In the genomic region with DNA sequence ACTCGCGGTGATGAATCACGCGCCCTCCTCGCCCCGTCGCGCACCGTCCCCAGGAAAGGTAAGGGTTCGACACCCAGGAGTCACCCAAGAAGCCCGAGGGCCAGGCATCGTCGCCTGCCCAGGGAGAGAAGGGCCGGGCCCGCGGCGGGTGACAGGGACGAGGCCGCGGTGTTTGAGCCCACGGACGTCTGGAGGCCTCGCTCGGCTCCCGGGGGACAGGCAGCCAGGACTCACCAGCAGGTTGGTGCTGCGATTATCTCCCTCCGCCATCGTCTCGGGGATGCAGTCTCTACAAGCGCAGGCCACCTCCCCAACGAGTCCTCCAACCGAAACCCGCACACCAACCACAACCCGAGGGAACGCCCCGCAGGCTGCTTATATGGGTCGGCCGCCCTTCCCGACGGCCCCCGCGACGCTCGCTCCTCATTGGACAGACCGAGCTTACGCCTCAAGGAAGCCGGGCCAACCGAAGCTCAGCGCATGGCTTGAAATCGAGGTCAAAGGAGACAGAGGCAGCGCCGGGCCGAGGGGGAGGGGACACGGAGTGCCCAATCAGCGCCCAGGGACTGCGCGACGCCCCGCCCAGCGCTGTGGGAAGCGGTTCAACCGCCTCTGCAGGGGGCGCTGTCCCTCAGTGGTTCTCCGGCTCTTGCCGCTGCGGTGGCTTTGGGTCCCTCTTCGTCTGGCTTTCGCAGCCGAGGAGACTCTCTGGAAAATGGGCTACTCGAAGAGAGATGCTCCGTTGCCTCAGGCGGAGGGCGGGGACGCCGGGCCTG, we compare ENCODE assay signal across 8 cellular contexts. TPM values are rescaled to one million over a fixed set of nuclear protein-coding genes. Genes with fewer than 3 reads are reported as not detected.
DNase-seq lines count a peak whose midpoint lies in the region; ATAC-seq and TF ChIP-seq lines count a peak whose summit lies in the region.

Gene ARL6IP1, minus strand, starts transcription at position 353 of the 776 bp plus-strand sequence. Its CDS starts 83 bp downstream, at position 270.

- peak; percentile 91 to 98 (median 95) for TF ChIP-seq CTCF in ascending aorta (IDR thresholded peaks at IDR 0.05)

- intact Hi-C loops in T-helper 2 cell treated with Interferon-gamma antibody and Interleukin-4, amounts not matched to agents 100 ng/mL and 5 ng/mL, for 36 hours (cut with micrococcal nuclease): loop anchor here (1.0 to 10.0 kb wide), 6 partner anchors 11 to 266 kb away; partner anchors contain the start of genes COQ7, RPS15A and SMG1
- intact Hi-C loops in ascending aorta (cut with DNase I) (loop anchor here (1.0 to 10.0 kb wide), 7 partner anchors 11 to 753 kb away; partner anchors contain the start of genes CCP110, COQ7, GDE1 and RPS15A), right cardiac atrium (cut with DNase I) (loop anchor here in 1 of 4 donors (10.0 kb wide), 1 partner anchor 263 kb away; the partner anchor contains the start of gene COQ7), aorta (cut with DNase I) (loop anchor here in 1 of 2 donors (5.0 to 10.0 kb wide), 2 partner anchors 53 to 266 kb away; partner anchors contain the start of gene COQ7)

- peak within 1 kb of the TSS; percentile 86 to 97 for H3K4me3 ChIP-seq in ascending aorta
- peak within 1 kb of the TSS; percentile 67 for H3K4me3 ChIP-seq in right cardiac atrium (ENCODE audit: low read length)
- H3K4me3 ChIP-seq in aorta (ENCODE audit: low read length in 2 of 2): peak within 1 kb of the TSS; percentile 70 to 85

- peak; percentile 98 for TF ChIP-seq POLR2A in GM15510 (IDR thresholded peaks at IDR 0.05; ENCODE audit: borderline replicate concordance, extremely low read depth, insufficient read length)

- H3K27me3 ChIP-seq in ascending aorta (no peaks in the 10 kb centered on the region), right cardiac atrium (ENCODE audit: control insufficient read depth, insufficient read depth) (no peaks in the 10 kb centered on the region), aorta (ENCODE audit: control insufficient read depth in 1 of 2, insufficient read depth in 2 of 2, low read length in 1 of 2) (no peaks in the 10 kb centered on the region)

- WGBS in right cardiac atrium: under 1% methylated on average over 75 of the region's 75 CpGs
- WGBS in aorta, 2 donors: 0% methylated on average over 70 to 75 of the region's 75 CpGs

- H3K4me1 ChIP-seq in ascending aorta (peaks cover 3 to 21% of the 10 kb centered on the region in 2 donors), right cardiac atrium (ENCODE audit: control insufficient read depth, insufficient read depth, low read length) (peaks cover 5% of the 10 kb centered on the region), aorta (ENCODE audit: control insufficient read depth in 1 of 2, insufficient read depth in 2 of 2, low read length in 2 of 2) (peaks cover 0 to 7% of the 10 kb centered on the region in 2 donors)

- H3K36me3 ChIP-seq in ascending aorta: peaks cover 0 to 5% of the 10 kb centered on the region in 2 donors
- H3K36me3 ChIP-seq in aorta (ENCODE audit: control insufficient read depth in 1 of 2, insufficient read depth in 2 of 2, low read length in 1 of 2): no peaks in the 10 kb centered on the region

- ATAC-seq in HG02938 (IDR thresholded peaks at IDR 0.05; ENCODE audit: unreplicated experiment) (peak; percentile 88), right cardiac atrium (peak; percentile 99), aorta (ENCODE audit: low FRiP score) (peak; percentile 100)

- H3K9me3 ChIP-seq in ascending aorta (no peaks in the 10 kb centered on the region), right cardiac atrium (ENCODE audit: control insufficient read depth, low read length) (no peaks in the 10 kb centered on the region), aorta (ENCODE audit: control insufficient read depth, low read length) (no peaks in the 10 kb centered on the region)

- peak; percentile 88 to 91 for DNase-seq in NCI-H187 (lab: John Stamatoyannopoulos, UW)
- peak; percentile 99 to 100 for DNase-seq in ascending aorta (ENCODE audit: low spot score in 2 of 2)
- peak; percentile 100 for DNase-seq in right cardiac atrium
- DNase-seq in putamen (ENCODE audit: low spot score): peak; percentile 100
- peak; percentile 99 to 100 for DNase-seq in aorta

- peak within 1 kb of the TSS; percentile 91 to 96 for H3K27ac ChIP-seq in ascending aorta
- peak within 1 kb of the TSS; percentile 75 for H3K27ac ChIP-seq in right cardiac atrium (ENCODE audit: low read length)
- H3K27ac ChIP-seq in aorta (ENCODE audit: low read depth in 1 of 2, low read length in 2 of 2): peak within 1 kb of the TSS; percentile 39 to 76

RNA-seq across cellular contexts. Expression of gene ARL6IP1, which starts in this region (rescaled TPM):
- 212 TPM in 2 replicates for total RNA-seq in T-helper 2 cell treated with Interferon-gamma antibody and Interleukin-4, amounts not matched to agents 100 ng/mL and 5 ng/mL, for 36 hours
- total RNA-seq in ascending aorta (71.6 TPM), right cardiac atrium (10 to 100 TPM; 25.5 to 37.9 (median 26.9) TPM), aorta (10 to 100 TPM; 58.6 to 69.4 TPM)
- polyA plus RNA-seq in right cardiac atrium (32.5 TPM), aorta (10 to 100 TPM; 57.6 to 60.1 TPM)

Comparison
In these comparisons a context has a peak if more than half of its experiments do, and no peak if none do; other contexts are left out.
1. Peak in every context shown above with its lines: DNase-seq, ATAC-seq, H3K4me3 ChIP-seq and H3K27ac ChIP-seq.